ENCODE assay signal across 10 cellular contexts in the genomic region with DNA sequence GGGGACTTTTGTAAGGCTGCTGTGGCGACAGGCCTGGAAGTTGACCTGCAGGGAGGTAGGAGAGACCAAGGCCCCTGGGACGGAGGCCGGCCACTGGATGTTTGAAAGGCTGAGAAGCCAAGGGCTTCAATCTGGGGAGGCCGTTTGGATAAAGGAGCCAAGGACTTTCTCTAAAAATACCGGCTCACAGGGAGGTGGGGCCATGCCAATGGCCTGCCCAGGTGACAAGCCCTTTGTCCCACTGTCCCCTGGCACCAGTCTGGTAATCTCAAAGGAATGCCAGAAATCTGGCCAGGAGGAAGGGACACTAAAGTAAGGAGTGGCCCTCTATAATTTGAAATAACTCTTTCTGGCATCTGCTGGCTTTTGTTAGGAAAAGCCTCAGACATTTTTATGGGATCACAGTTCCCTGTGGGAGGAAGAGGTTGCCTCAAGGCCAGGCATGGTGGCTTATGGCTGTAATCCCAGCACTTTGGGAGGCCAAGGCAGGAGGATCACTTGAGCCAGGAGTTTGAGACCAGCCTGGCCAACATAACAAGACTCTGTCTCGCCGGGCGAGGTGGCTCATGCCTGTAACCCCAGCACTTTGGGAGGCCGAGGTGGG. TPM values are rescaled to one million over a fixed set of nuclear protein-coding genes. Genes with fewer than 3 reads are reported as not detected.
DNase-seq lines count a peak whose midpoint lies in the region; ATAC-seq and TF ChIP-seq lines count a peak whose summit lies in the region.
"Had no signal": no experiment of that assay in that cellular context is flagged by ENCODE, and none has a peak within 500 bp of the region (broad histone marks: within the 10 kb centered on the region; RNA-seq: fewer than 3 reads in every experiment).

No MANE protein-coding gene starts in this region.

- ATAC-seq in aorta (ENCODE audit: low FRiP score), result no peak

- DNase-seq in T47D (ENCODE audit: low read depth in 1 of 2, low spot score in 1 of 2) (peak; percentile 47 to 94), MCF 10A (ENCODE audit: unreplicated experiment) (no peak), chondrocyte (ENCODE audit: low spot score) (no peak), transverse colon (peak; percentile 81), aorta (no peak), NCI-H82 (lab: John Stamatoyannopoulos, UW) (no peak), MG63 (no peak)
- DNase-seq: activated naive CD8-positive, alpha-beta T cell treated with anti-CD3 and anti-CD28 coated beads for 36 hours; NCI-H2081 treated with DMSO at 0.1 percent for 48 hours had no signal

- POLR2A ChIA-PET in MCF 10A (lab: Yijun Ruan, JAX), result no interaction called here

- no peaks in the 10 kb centered on the region for H3K27me3 ChIP-seq in transverse colon
- no peaks in the 10 kb centered on the region for H3K27me3 ChIP-seq in aorta (ENCODE audit: control insufficient read depth in 1 of 2, insufficient read depth in 2 of 2, low read length in 1 of 2)
- no peaks in the 10 kb centered on the region for H3K27me3 ChIP-seq in MG63

- peaks cover 6% of the 10 kb centered on the region for H3K4me1 Mint-ChIP-seq in MCF 10A (ENCODE audit: insufficient read depth, unreplicated experiment)
- H3K4me1 Mint-ChIP-seq in chondrocyte (ENCODE audit: low read depth), result peaks cover 45% of the 10 kb centered on the region

- H3K36me3 Mint-ChIP-seq in MCF 10A (ENCODE audit: insufficient read depth, unreplicated experiment) (peaks cover 4% of the 10 kb centered on the region), chondrocyte (ENCODE audit: low read depth) (no peaks in the 10 kb centered on the region)

- no peak for TF ChIP-seq CTCF in MCF 10A (IDR thresholded peaks at IDR 0.05; ENCODE audit: unreplicated experiment)
- no peak for TF ChIP-seq CTCF in chondrocyte (IDR thresholded peaks at IDR 0.05)
- TF ChIP-seq CTCF in transverse colon (IDR thresholded peaks at IDR 0.05), result no peak

- no TSS peak for BruUV-seq in MCF 10A (replicated peaks; lab: Mats Ljungman, UMichigan)

- CTCF ChIA-PET in MCF 10A (lab: Yijun Ruan, JAX), result no interaction called here

- in situ Hi-C loops in T47D (cut with HindIII; ENCODE audit: low pct_unique_long_range_greater_than_20kb, low sequenced_read_pairs) (no loop called here), transverse colon (cut with MboI; ENCODE audit: low pct_ligation_motif_present in 1 of 4, low pct_unique_long_range_greater_than_20kb in 1 of 4, low sequenced_read_pairs in 3 of 4) (no loop called here)

- H3K4me3 ChIP-seq in mesodermal cell (ENCODE audit: extremely low read depth, insufficient read depth, low read length, poor library complexity, severe bottlenecking), result no peak overlapping the region
- H3K4me3 ChIP-seq in transverse colon, result no peak overlapping the region
- no peak overlapping the region for H3K4me3 ChIP-seq in aorta (ENCODE audit: low read length in 2 of 2)
- no peak overlapping the region for H3K4me3 ChIP-seq in MG63

- peaks cover 6% of the 10 kb centered on the region for H3K36me3 ChIP-seq in mesodermal cell (ENCODE audit: control insufficient read depth, insufficient read depth, low read length)
- H3K36me3 ChIP-seq in transverse colon, result no peaks in the 10 kb centered on the region
- H3K36me3 ChIP-seq in aorta (ENCODE audit: control insufficient read depth in 1 of 2, insufficient read depth in 2 of 2, low read length in 1 of 2), result no peaks in the 10 kb centered on the region
- no peaks in the 10 kb centered on the region for H3K36me3 ChIP-seq in MG63

- TF ChIP-seq POLR2A in transverse colon (IDR thresholded peaks at IDR 0.05), result peak; percentile 23

- no peak overlapping the region for H3K27ac Mint-ChIP-seq in MCF 10A (ENCODE audit: low read depth, unreplicated experiment)
- H3K27ac Mint-ChIP-seq in chondrocyte (ENCODE audit: unreplicated experiment), result peak overlapping the region; percentile 79

- intact Hi-C loops in MCF 10A (cut with micrococcal nuclease), result loop anchor here (10.0 kb wide), 1 partner anchor 82 kb away; no protein-coding TSS in a partner anchor
- intact Hi-C loops in transverse colon (cut with DNase I; ENCODE audit: low total_unique reads), result loop anchor here (5.0 to 10.0 kb wide), 2 partner anchors 88 to 89 kb away; a partner anchor contains a TSS
- intact Hi-C loops in aorta (cut with DNase I), result loop anchor here in 1 of 2 donors (5.0 kb wide), 1 partner anchor 111 kb away; a partner anchor contains a TSS

- TF ChIP-seq EP300 in transverse colon (IDR thresholded peaks at IDR 0.05; ENCODE audit: low read depth), result peak; percentile 77

- H3K9me3 ChIP-seq in mesodermal cell (ENCODE audit: control insufficient read depth, low read length) (no peaks in the 10 kb centered on the region), transverse colon (no peaks in the 10 kb centered on the region), aorta (ENCODE audit: control insufficient read depth, low read length) (no peaks in the 10 kb centered on the region), MG63 (no peaks in the 10 kb centered on the region)

- 76 to 95% methylated on average over 8 to 9 of the region's 9 CpGs for WGBS in mesodermal cell (ENCODE audit: insufficient coverage in 2 of 2), 2 experiments
- WGBS in transverse colon (ENCODE audit: low coverage in 1 of 2), 2 donors, result 71% methylated on average over 9 of the region's 9 CpGs; no CpG with 5 or more reads in 1 of the 2 donors
- 87 to 88% methylated on average over 9 of the region's 9 CpGs for WGBS in aorta, 2 donors

- H3K4me3 Mint-ChIP-seq in MCF 10A (ENCODE audit: unreplicated experiment) (no peak overlapping the region), chondrocyte (ENCODE audit: unreplicated experiment) (no peak overlapping the region)

- H3K9me3 Mint-ChIP-seq in MCF 10A (ENCODE audit: unreplicated experiment) (no peaks in the 10 kb centered on the region), chondrocyte (ENCODE audit: low read depth) (no peaks in the 10 kb centered on the region)
- H3K9me3 Mint-ChIP-seq: activated naive CD8-positive, alpha-beta T cell treated with anti-CD3 and anti-CD28 coated beads for 36 hours had no signal

- H3K27me3 Mint-ChIP-seq in MCF 10A (ENCODE audit: insufficient read depth, unreplicated experiment) (no peaks in the 10 kb centered on the region), chondrocyte (ENCODE audit: low read depth) (no peaks in the 10 kb centered on the region)

- H3K27ac ChIP-seq in mesodermal cell (ENCODE audit: low read depth, low read length, severe bottlenecking), result peak overlapping the region; percentile 30
- H3K27ac ChIP-seq in transverse colon, result peak overlapping the region; percentile 84 to 100 (median 98)
- H3K27ac ChIP-seq in aorta (ENCODE audit: low read depth in 1 of 2, low read length in 2 of 2), result no peak overlapping the region

- H3K4me1 ChIP-seq in mesodermal cell (ENCODE audit: control insufficient read depth, insufficient read depth, low read length, poor library complexity, severe bottlenecking), result peaks cover 42% of the 10 kb centered on the region
- peaks cover 7 to 48% (median 35%) of the 10 kb centered on the region in 4 donors for H3K4me1 ChIP-seq in transverse colon
- no peaks in the 10 kb centered on the region for H3K4me1 ChIP-seq in aorta (ENCODE audit: control insufficient read depth in 1 of 2, insufficient read depth in 2 of 2, low read length in 2 of 2)

RNA-seq across cellular contexts. Expression of a gene that starts 1.9 kb away (rescaled TPM):
- total RNA-seq in MCF 10A (2022), result 7.8 and 13.7 TPM in 2 replicates
- total RNA-seq in chondrocyte, result 17.7 to 21.8 TPM (median 21.0 TPM) in 3 replicates
- 37.0 TPM for polyA plus RNA-seq in mesodermal cell (2013, experiment 1 of 2)
- polyA plus RNA-seq in mesodermal cell (2013, experiment 2 of 2), result 36.7 TPM
- total RNA-seq in transverse colon, result 100 to 1,000 TPM in 3 of 4 donors, 10 to 100 TPM in 1; 41.6 to 253 (median 121) TPM
- 10 to 100 TPM; 15.2 to 19.9 TPM for total RNA-seq in aorta
- polyA plus RNA-seq in aorta, result 1 to 10 TPM; 8.2 to 8.9 TPM
- total RNA-seq in MG63 (2014; rRNA removed; shearing (Covaris generic); ENCODE audit: low replicate concordance), result 6.8 and 12.9 TPM in 2 replicates

Comparison
In these comparisons a context has a peak if more than half of its experiments do, and no peak if none do; other contexts are left out.
1. DNase-seq: peak in T47D (2 of 2) and transverse colon (single experiment); none in MCF 10A (single experiment), chondrocyte (single experiment), aorta (0 of 2), NCI-H82 (single experiment) and MG63 (single experiment).
2. H3K27ac ChIP-seq: peak in mesodermal cell (single experiment) and transverse colon (4 of 4); none in aorta (0 of 2).